ENCODE assay signal across 1 cellular context in genomic region chr12:106303202-106303820, GRCh38.
TF ChIP-seq lines count a peak whose summit lies in the region.

No MANE protein-coding gene starts in this region.

TF ChIP-seq in H1, 55 proteins besides CTCF, POLR2A, EP300 and RAD21:
- TF ChIP-seq SUZ12 (IDR thresholded peaks at IDR 0.05; ENCODE audit: low read length) (no peak), RBBP5 (IDR thresholded peaks at IDR 0.05; ENCODE audit: borderline replicate concordance, low read depth, low read length) (peak; percentile 28; the same call in 1 of the 2 replicates), ATF2 (IDR thresholded peaks at IDR 0.05; ENCODE audit: low read length) (no peak), JUN (IDR thresholded peaks at IDR 0.05; ENCODE audit: low read depth, low read length) (no peak), CEBPB (IDR thresholded peaks at IDR 0.05; ENCODE audit: low read depth, low read length) (no peak), KDM1A (IDR thresholded peaks at IDR 0.05; ENCODE audit: borderline replicate concordance, low read length) (no peak), CREB1 (IDR thresholded peaks at IDR 0.05) (0 out of 2 replicates have a peak, but pooled peaks have one; percentile 10), SIN3A (conservative IDR thresholded peaks at IDR 0.05 in 1 of 2, IDR thresholded peaks at IDR 0.05 in 1 of 2; ENCODE audit: low read depth in 1 of 2, low read length in 2 of 2) (peak; percentile 69 to 93; a peak in 2 of 4 replicates), BCL11A (IDR thresholded peaks at IDR 0.05; ENCODE audit: low read depth in 2 of 2, low read length in 2 of 2) (no peak), SIX5 (IDR thresholded peaks at IDR 0.05; ENCODE audit: low read depth, low read length) (no peak), ASH2L (IDR thresholded peaks at IDR 0.05; ENCODE audit: low read length) (peak; percentile 21), EZH2 (IDR thresholded peaks at IDR 0.05; ENCODE audit: low read depth, low read length, severe bottlenecking) (no peak), GABPA (IDR thresholded peaks at IDR 0.05; ENCODE audit: borderline replicate concordance, insufficient read depth, low read length) (no peak), CHD7 (IDR thresholded peaks at IDR 0.05; ENCODE audit: insufficient replicate concordance, low read length) (no peak), FOSL1 (IDR thresholded peaks at IDR 0.05; ENCODE audit: insufficient read depth, low read depth, low read length) (no peak), RNF2 (IDR thresholded peaks at IDR 0.05; ENCODE audit: borderline replicate concordance, low read depth, low read length, missing control alignments, poor library complexity, severe bottlenecking) (no peak), TEAD4 (IDR thresholded peaks at IDR 0.05; ENCODE audit: low read depth, low read length) (no peak), CHD2 (IDR thresholded peaks at IDR 0.05; ENCODE audit: low read length) (peak; percentile 51; the same call in 1 of the 2 replicates), MAFK (IDR thresholded peaks at IDR 0.05; ENCODE audit: low read depth, low read length) (no peak), ZNF274 (IDR thresholded peaks at IDR 0.05; ENCODE audit: borderline replicate concordance, extremely low read depth, low read length) (no peak), JUND (IDR thresholded peaks at IDR 0.05; ENCODE audit: low read length) (no peak), BRCA1 (IDR thresholded peaks at IDR 0.05; ENCODE audit: low read depth, low read length) (no peak), GTF2F1 (IDR thresholded peaks at IDR 0.05; ENCODE audit: borderline replicate concordance, low read depth, low read length) (no peak), NANOG (IDR thresholded peaks at IDR 0.05; ENCODE audit: insufficient read depth, low read depth, low read length, poor library complexity, severe bottlenecking) (no peak), TAF7 (optimal IDR thresholded peaks at IDR 0.05; ENCODE audit: borderline replicate concordance, low read depth, low read length) (no peak), SAP30 (IDR thresholded peaks at IDR 0.05; ENCODE audit: insufficient read depth, insufficient replicate concordance, low read length) (no peak), CHD1 (IDR thresholded peaks at IDR 0.05; ENCODE audit: low read depth, low read length) (no peak), RXRA (IDR thresholded peaks at IDR 0.05; ENCODE audit: insufficient read depth, low read depth, low read length) (no peak), BACH1 (IDR thresholded peaks at IDR 0.05; ENCODE audit: low read length) (no peak), POLR2AphosphoS5 (IDR thresholded peaks at IDR 0.05; ENCODE audit: low read depth, low read length) (no peak), EGR1 (IDR thresholded peaks at IDR 0.05; ENCODE audit: borderline replicate concordance, low read depth, low read length) (no peak), NRF1 (IDR thresholded peaks at IDR 0.05; ENCODE audit: low read depth, low read length) (no peak), CBX5 (IDR thresholded peaks at IDR 0.05; ENCODE audit: low read depth, low read length) (no peak), TCF12 (IDR thresholded peaks at IDR 0.05; ENCODE audit: low read depth, low read length) (no peak), TAF1 (IDR thresholded peaks at IDR 0.05; ENCODE audit: low read depth, low read length) (peak; percentile 67), HDAC6 (IDR thresholded peaks at IDR 0.05; ENCODE audit: low read depth, low read length) (no peak), SRF (IDR thresholded peaks at IDR 0.05; ENCODE audit: low read depth, low read length) (no peak), SP2 (IDR thresholded peaks at IDR 0.05; ENCODE audit: low read length) (no peak), SP1 (IDR thresholded peaks at IDR 0.05; ENCODE audit: low read depth, low read length) (no peak), CTBP2 (IDR thresholded peaks at IDR 0.05; ENCODE audit: borderline replicate concordance, insufficient read depth, insufficient read length, low read length) (no peak), KDM4A (IDR thresholded peaks at IDR 0.05; ENCODE audit: low read depth, low read length, severe bottlenecking) (no peak), USF2 (IDR thresholded peaks at IDR 0.05; ENCODE audit: low read length) (no peak), TBP (IDR thresholded peaks at IDR 0.05; ENCODE audit: low read depth, low read length) (no peak), RFX5 (IDR thresholded peaks at IDR 0.05; ENCODE audit: borderline replicate concordance, low read depth, low read length) (no peak), SP4 (IDR thresholded peaks at IDR 0.05; ENCODE audit: low read length) (no peak), PHF8 (conservative IDR thresholded peaks at IDR 0.05; ENCODE audit: low read depth, low read length) (no peak; the same call in 1 of the 2 replicates), CBX8 (IDR thresholded peaks at IDR 0.05; ENCODE audit: borderline replicate concordance, low read depth, low read length) (no peak), KDM5A (IDR thresholded peaks at IDR 0.05; ENCODE audit: low read length) (no peak), HDAC2 (IDR thresholded peaks at IDR 0.05; ENCODE audit: borderline replicate concordance in 1 of 2, low read depth in 2 of 2, low read length in 2 of 2) (0 out of 4 replicates have a peak, but pooled peaks of 1 of the 2 experiments have one; percentile 83), SIRT6 (IDR thresholded peaks at IDR 0.05; ENCODE audit: low read length) (no peak), YY1 (IDR thresholded peaks at IDR 0.05; ENCODE audit: low read depth, low read length) (0 out of 2 replicates have a peak, but pooled peaks have one; percentile 25), ATF3 (IDR thresholded peaks at IDR 0.05; ENCODE audit: insufficient read depth, low read depth, low read length) (no peak), POU5F1 (IDR thresholded peaks at IDR 0.05; ENCODE audit: low read depth, low read length) (no peak)
- TF ChIP-seq, protein P1, sequence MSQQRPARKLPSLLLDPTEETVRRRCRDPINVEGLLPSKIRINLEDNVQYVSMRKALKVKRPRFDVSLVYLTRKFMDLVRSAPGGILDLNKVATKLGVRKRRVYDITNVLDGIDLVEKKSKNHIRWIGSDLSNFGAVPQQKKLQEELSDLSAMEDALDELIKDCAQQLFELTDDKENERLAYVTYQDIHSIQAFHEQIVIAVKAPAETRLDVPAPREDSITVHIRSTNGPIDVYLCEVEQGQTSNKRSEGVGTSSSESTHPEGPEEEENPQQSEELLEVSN (IDR thresholded peaks at IDR 0.05): no peak
- TF ChIP-seq, protein P2, sequence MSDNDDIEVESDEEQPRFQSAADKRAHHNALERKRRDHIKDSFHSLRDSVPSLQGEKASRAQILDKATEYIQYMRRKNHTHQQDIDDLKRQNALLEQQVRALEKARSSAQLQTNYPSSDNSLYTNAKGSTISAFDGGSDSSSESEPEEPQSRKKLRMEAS (IDR thresholded peaks at IDR 0.05): peak; percentile 62
